ENCODE assay signal across 21 cellular contexts in genomic region chr12:16272222-16272621, GRCh38. TPM values are rescaled to one million over a fixed set of nuclear protein-coding genes. Genes with fewer than 3 reads are reported as not detected.
DNase-seq lines count a peak whose midpoint lies in the region; ATAC-seq and TF ChIP-seq lines count a peak whose summit lies in the region.
"Had no signal": no experiment of that assay in that cellular context is flagged by ENCODE, and none has a peak within 500 bp of the region (broad histone marks: within the 10 kb centered on the region; RNA-seq: fewer than 3 reads in every experiment).

No MANE protein-coding gene starts in this region.

- peak overlapping the region; percentile 71 for H2AFZ ChIP-seq in ACC112 (ENCODE audit: low read length, unreplicated experiment)
- H2AFZ ChIP-seq in IMR-90 (replicated peaks; ENCODE audit: low read length, poor library complexity): no peak overlapping the region
- no peak overlapping the region for H2AFZ ChIP-seq in osteoblast (ENCODE audit: low read length)

- no peaks in the 10 kb centered on the region for H4K20me1 ChIP-seq in IMR-90 (ENCODE audit: insufficient read depth, low read length)
- H4K20me1 ChIP-seq in osteoblast (ENCODE audit: insufficient read depth, low read length): no peaks in the 10 kb centered on the region

- no peaks in the 10 kb centered on the region for H3K4me1 Mint-ChIP-seq in activated CD8-positive, alpha-beta T cell treated with anti-CD3 and anti-CD28 coated beads, Interleukin-2, amount 10 ng/mL, durations not matched to agents 7 days and 5 days (ENCODE audit: low read depth)

- no peak overlapping the region for H3K18ac ChIP-seq in IMR-90 (ENCODE audit: low read depth, low read length)

- peaks cover 3% of the 10 kb centered on the region for H3K9me3 Mint-ChIP-seq in activated CD8-positive, alpha-beta T cell treated with anti-CD3 and anti-CD28 coated beads, Interleukin-2, amount 10 ng/mL, durations not matched to agents 7 days and 5 days (ENCODE audit: insufficient read depth)

- no peaks in the 10 kb centered on the region for H3K36me3 Mint-ChIP-seq in activated CD8-positive, alpha-beta T cell treated with anti-CD3 and anti-CD28 coated beads, Interleukin-2, amount 10 ng/mL, durations not matched to agents 7 days and 5 days (ENCODE audit: low read depth)

- H3K9me1 ChIP-seq in IMR-90 (ENCODE audit: insufficient read depth, low read length): no peaks in the 10 kb centered on the region

- H2AK5ac ChIP-seq in IMR-90 (ENCODE audit: low read depth, low read length): no peak overlapping the region

- H3K27me3 Mint-ChIP-seq in activated CD8-positive, alpha-beta T cell treated with anti-CD3 and anti-CD28 coated beads, Interleukin-2, amount 10 ng/mL, durations not matched to agents 7 days and 5 days (ENCODE audit: low read depth): no peaks in the 10 kb centered on the region

- TF ChIP-seq CTCF in IMR-90 (conservative IDR thresholded peaks at IDR 0.05; ENCODE audit: low read depth, low read length): no peak
- TF ChIP-seq CTCF in astrocyte of the spinal cord (IDR thresholded peaks at IDR 0.05; ENCODE audit: low read depth, low read length): no peak
- no peak for TF ChIP-seq CTCF in osteoblast (IDR thresholded peaks at IDR 0.05; ENCODE audit: extremely low read depth, low read depth, low read length)

- H2BK120ac ChIP-seq in IMR-90 (ENCODE audit: low read depth, low read length): no peak overlapping the region

- dilution Hi-C loops in IMR-90 (cut with HindIII; ENCODE audit: low sequenced_read_pairs, unreplicated experiment): no loop called here

- BruUV-seq in IMR-90 (replicated peaks; lab: Mats Ljungman, UMichigan): no TSS peak

- no peaks in the 10 kb centered on the region for H3K79me2 ChIP-seq in ACC112 (ENCODE audit: control insufficient read depth, insufficient read depth, low read length, unreplicated experiment)
- H3K79me2 ChIP-seq in osteoblast (ENCODE audit: insufficient read depth, low read length): no peaks in the 10 kb centered on the region

- H3K27ac ChIP-seq in ACC112 (ENCODE audit: low read depth, low read length) (no peak overlapping the region), IMR-90 (ENCODE audit: insufficient read depth, low read length) (no peak overlapping the region), osteoblast (ENCODE audit: low read depth, low read length) (no peak overlapping the region)
- H3K27ac ChIP-seq: SJSA1 had no signal

- no peak overlapping the region for H4K91ac ChIP-seq in IMR-90 (ENCODE audit: insufficient read depth, low read depth, low read length)

- POLR2A ChIA-PET in IMR-90 (lab: Charles Lee; ENCODE audit: unreplicated experiment): no interaction called here
- POLR2A ChIA-PET in activated CD8-positive, alpha-beta T cell treated with anti-CD3 and anti-CD28 coated beads, Interleukin-2, amount 10 ng/mL, durations not matched to agents 7 days and 5 days (lab: Charles Lee): no interaction called here

- in situ Hi-C loops in IMR-90 (cut with MboI; ENCODE audit: low sequenced_read_pairs): no loop called here
- in situ Hi-C loops in astrocyte of the spinal cord (cut with HindIII; ENCODE audit: low sequenced_read_pairs): no loop called here

- 80% methylated on average over 1 of the region's 3 CpGs; no CpG with 5 or more reads in 1 of the 2 experiments for WGBS in IMR-90 (ENCODE audit: extremely low coverage in 2 of 2, insufficient read length in 1 of 2), 2 experiments

- H3K36me3 ChIP-seq in ACC112 (ENCODE audit: insufficient read depth, low read length) (no peaks in the 10 kb centered on the region), IMR-90 (ENCODE audit: control insufficient read depth, insufficient read depth, low read length) (no peaks in the 10 kb centered on the region), osteoblast (ENCODE audit: insufficient read depth, low read length) (no peaks in the 10 kb centered on the region)
- H3K36me3 ChIP-seq: SJSA1 had no signal

- H3K27ac Mint-ChIP-seq in activated CD8-positive, alpha-beta T cell treated with anti-CD3 and anti-CD28 coated beads, Interleukin-2, amount 10 ng/mL, durations not matched to agents 7 days and 5 days: no peak overlapping the region

- H4K5ac ChIP-seq in IMR-90 (ENCODE audit: low read depth, low read length): no peak overlapping the region

- no peaks in the 10 kb centered on the region for H3K79me1 ChIP-seq in IMR-90 (ENCODE audit: low read depth in 1 of 2, low read length in 2 of 2)

- no peak for TF ChIP-seq RAD21 in IMR-90 (IDR thresholded peaks at IDR 0.05; ENCODE audit: low read length)

- no peak overlapping the region for H3K56ac ChIP-seq in IMR-90 (ENCODE audit: extremely low read depth, insufficient read depth, low read length)

- no peak overlapping the region for H3K14ac ChIP-seq in IMR-90 (replicated peaks; ENCODE audit: low read depth, low read length)

- no peak overlapping the region for H2BK20ac ChIP-seq in IMR-90 (ENCODE audit: low read depth, low read length)

- H3K4me3 Mint-ChIP-seq in activated CD8-positive, alpha-beta T cell treated with anti-CD3 and anti-CD28 coated beads, Interleukin-2, amount 10 ng/mL, durations not matched to agents 7 days and 5 days: no peak overlapping the region

- no peak overlapping the region for H3K4ac ChIP-seq in IMR-90 (ENCODE audit: low read depth, low read length)

- no peak overlapping the region for H2AK9ac ChIP-seq in IMR-90 (replicated peaks; ENCODE audit: low read depth, low read length, poor library complexity)

- no peak overlapping the region for H2BK5ac ChIP-seq in IMR-90 (ENCODE audit: low read depth, low read length, poor library complexity, severe bottlenecking)

- H3K4me3 ChIP-seq in ACC112 (ENCODE audit: low read depth, low read length): no peak overlapping the region
- no peak overlapping the region for H3K4me3 ChIP-seq in IMR-90 (ENCODE audit: insufficient read depth, low read depth, low read length)
- no peak overlapping the region for H3K4me3 ChIP-seq in astrocyte of the spinal cord (ENCODE audit: low read depth, low read length)
- H3K4me3 ChIP-seq in osteoblast (ENCODE audit: insufficient read depth, low read length): no peak overlapping the region
- H3K4me3 ChIP-seq: SJSA1 had no signal

- TF ChIP-seq POLR2A in IMR-90 (IDR thresholded peaks at IDR 0.05; ENCODE audit: low read depth, low read length): no peak

- H3K27me3 ChIP-seq in ACC112 (ENCODE audit: insufficient read depth, low read length) (no peaks in the 10 kb centered on the region), IMR-90 (ENCODE audit: control insufficient read depth, insufficient read depth, low read length) (no peaks in the 10 kb centered on the region; the same call in 1 of the 2 replicates), osteoblast (ENCODE audit: insufficient read depth, low read length) (no peaks in the 10 kb centered on the region)
- H3K27me3 ChIP-seq: SJSA1 had no signal

- H2BK15ac ChIP-seq in IMR-90 (ENCODE audit: low read depth, low read length): no peak overlapping the region

- ATAC-seq in IMR-90 (ENCODE audit: low read depth) (no peak), esophagus mucosa (no peak), GM19452 (IDR thresholded peaks at IDR 0.05; ENCODE audit: unreplicated experiment) (no peak)
- no peak for ATAC-seq in activated CD8-positive, alpha-beta T cell treated with anti-CD3 and anti-CD28 coated beads, Interleukin-2, amount 10 ng/mL, durations not matched to agents 7 days and 5 days
- ATAC-seq: HepG2 had no signal

- H3K4me2 ChIP-seq in IMR-90 (ENCODE audit: low read depth, low read length) (no peak overlapping the region), osteoblast (ENCODE audit: insufficient read depth, low read length) (peak overlapping the region; percentile 8)

- no peaks in the 10 kb centered on the region for H3K9me3 ChIP-seq in IMR-90 (ENCODE audit: control insufficient read depth, insufficient read depth, low read length)
- no peaks in the 10 kb centered on the region for H3K9me3 ChIP-seq in osteoblast (ENCODE audit: low read depth, low read length)
- H3K9me3 ChIP-seq: SJSA1 had no signal

- H3K4me1 ChIP-seq in ACC112 (ENCODE audit: control insufficient read depth, insufficient read depth, low read length, unreplicated experiment): peaks cover 5% of the 10 kb centered on the region
- H3K4me1 ChIP-seq in IMR-90 (ENCODE audit: control insufficient read depth, insufficient read depth, low read length): no peaks in the 10 kb centered on the region
- no peaks in the 10 kb centered on the region for H3K4me1 ChIP-seq in osteoblast (ENCODE audit: insufficient read depth, low read length)
- H3K4me1 ChIP-seq: SJSA1 had no signal

- H4K8ac ChIP-seq in IMR-90 (ENCODE audit: low read depth in 2 of 2, low read length in 2 of 2): no peak overlapping the region

- no peak overlapping the region for H3K9ac ChIP-seq in IMR-90 (ENCODE audit: low read depth, low read length)

- intact Hi-C loops in IMR-90 (cut with micrococcal nuclease): no loop called here

- no peak overlapping the region for H3K23ac ChIP-seq in IMR-90 (ENCODE audit: low read depth, low read length)

- peak; percentile 2 for DNase-seq in IMR-90
- DNase-seq in astrocyte of the spinal cord (ENCODE audit: low read depth, low spot score): peak; percentile 1
- no peak for DNase-seq in osteoblast (ENCODE audit: insufficient read length, low spot score, missing footprints)
- DNase-seq in activated CD8-positive, alpha-beta T cell treated with anti-CD3 and anti-CD28 coated beads, Interleukin-2, amount 10 ng/mL, durations not matched to agents 7 days and 5 days: no peak
- no peak for DNase-seq in NCI-H82 treated with DMSO at 0.1 percent for 48 hours (lab: John Stamatoyannopoulos, UW; ENCODE audit: unreplicated experiment)
- DNase-seq: C1 segment of cervical spinal cord, DMS79, KG1, NCI-H1092, NCI-H146, NCI-H2081, NCI-H2171 treated with DMSO at 0.1 percent for 48 hours, NCI-H774 had no signal

- CTCF ChIA-PET in IMR-90 (lab: Yijun Ruan, JAX): no interaction called here
- CTCF ChIA-PET in activated CD8-positive, alpha-beta T cell treated with anti-CD3 and anti-CD28 coated beads, Interleukin-2, amount 10 ng/mL, durations not matched to agents 7 days and 5 days (lab: Charles Lee): no interaction called here

TF ChIP-seq in IMR-90, 13 proteins besides CTCF, POLR2A, EP300 and RAD21 (continues in another document):
- TF ChIP-seq NFE2L2 (IDR thresholded peaks at IDR 0.05; ENCODE audit: low read depth, low read length) (no peak), MAFK (IDR thresholded peaks at IDR 0.05; ENCODE audit: low read depth, low read length) (no peak), MXI1 (IDR thresholded peaks at IDR 0.05; ENCODE audit: borderline replicate concordance, low read depth, low read length) (no peak), RCOR1 (IDR thresholded peaks at IDR 0.05; ENCODE audit: insufficient replicate concordance, low read length) (no peak), CHD1 (IDR thresholded peaks at IDR 0.05; ENCODE audit: low read depth, low read length) (no peak), CEBPB (IDR thresholded peaks at IDR 0.05; ENCODE audit: low read depth, low read length) (no peak), FOS (IDR thresholded peaks at IDR 0.05; ENCODE audit: low read depth, low read length) (no peak)

RNA-seq across cellular contexts. Expression of gene SLC15A5, which starts 5.3 kb away (rescaled TPM):
- total RNA-seq in IMR-90 (2012; rRNA removed) (not detected in 2 replicates), osteoblast (not detected in 2 replicates), esophagus mucosa (not detected)
- not detected in 2 replicates for polyA plus RNA-seq in IMR-90 (2012; rRNA removed)
- 0.02 TPM in 1 of 2 replicates, not detected in the other for polyA plus RNA-seq in IMR-90 (2012; cell fraction: cytosol; rRNA removed)
- polyA plus RNA-seq in IMR-90 (2012; cell fraction: nucleus; rRNA removed; ENCODE audit: low replicate concordance): not detected in 2 replicates
- total RNA-seq in activated CD8-positive, alpha-beta T cell treated with anti-CD3 and anti-CD28 coated beads, Interleukin-2, amount 10 ng/mL, durations not matched to agents 7 days and 5 days: not detected
- total RNA-seq: A673, H4, HepG2, M059J, SJSA1 had no signal
- polyA plus RNA-seq: HepG2 had no signal

Comparison
In these comparisons a context has a peak if more than half of its experiments do, and no peak if none do; other contexts are left out.
1. DNase-seq: peak in IMR-90 (single experiment) and astrocyte of the spinal cord (single experiment); none in osteoblast (single experiment), activated CD8-positive, alpha-beta T cell treated with anti-CD3 and anti-CD28 coated beads, Interleukin-2, amount 10 ng/mL, durations not matched to agents 7 days and 5 days (single experiment) and NCI-H82 treated with DMSO at 0.1 percent for 48 hours (single experiment).